17 cellular contexts compared by ENCODE assay signal in the genomic region with DNA sequence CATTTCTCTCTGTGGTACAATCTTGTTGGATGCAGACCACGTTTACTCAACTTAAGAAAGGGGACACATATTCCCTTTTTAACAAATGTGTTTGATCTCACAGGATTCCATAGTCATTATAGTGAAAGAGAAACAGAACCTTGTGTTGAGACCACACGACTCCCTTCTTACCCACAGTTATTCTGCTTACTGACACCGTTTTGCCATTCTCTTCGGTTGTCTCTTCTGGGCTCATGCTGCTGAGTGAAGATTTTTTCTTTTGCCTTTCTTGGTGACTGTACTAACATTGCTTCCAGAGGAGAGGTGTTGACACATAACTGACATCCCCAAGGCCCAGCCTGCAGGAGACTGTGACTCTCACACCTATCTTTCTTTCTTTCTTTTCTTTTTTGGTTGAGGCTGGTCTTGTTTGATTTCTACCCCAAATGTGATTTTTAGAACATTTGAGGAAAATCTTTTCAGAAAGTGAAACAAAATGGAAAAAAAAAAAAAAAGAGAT.
DNase-seq lines count a peak whose midpoint lies in the region; ATAC-seq and TF ChIP-seq lines count a peak whose summit lies in the region.
"Had no signal": no experiment of that assay in that cellular context is flagged by ENCODE, and none has a peak within 500 bp of the region (broad histone marks: within the 10 kb centered on the region; RNA-seq: fewer than 3 reads in every experiment).

No MANE protein-coding gene starts in this region.

- ATAC-seq in HG02642 (IDR thresholded peaks at IDR 0.05; ENCODE audit: poor library complexity, unreplicated experiment) (no peak), HG02884 (IDR thresholded peaks at IDR 0.05; ENCODE audit: unreplicated experiment) (no peak), GM19035 (IDR thresholded peaks at IDR 0.05; ENCODE audit: unreplicated experiment) (no peak)
- ATAC-seq: PC-3 had no signal

- H3K4me3 Mint-ChIP-seq in progenitor cell of endocrine pancreas (ENCODE audit: low read depth): no peak overlapping the region
- H3K4me3 Mint-ChIP-seq: B cell; CD4-positive, CD25-positive, alpha-beta regulatory T cell had no signal

- no peaks in the 10 kb centered on the region for H3K36me3 ChIP-seq in KMS-11 (ENCODE audit: insufficient read depth)
- no peaks in the 10 kb centered on the region for H3K36me3 ChIP-seq in esophagus muscularis mucosa
- H3K36me3 ChIP-seq in rectal smooth muscle tissue (ENCODE audit: control insufficient read depth, insufficient read depth, low read length): no peaks in the 10 kb centered on the region

- peak overlapping the region; percentile 51 for H3K27ac ChIP-seq in KMS-11
- peak overlapping the region; percentile 76 to 80 (median 79) for H3K27ac ChIP-seq in esophagus muscularis mucosa (replicated peaks in 1 of 4)
- peak overlapping the region; percentile 64 for H3K27ac ChIP-seq in rectal smooth muscle tissue (ENCODE audit: low read depth, low read length)
- H3K27ac ChIP-seq: RWPE1 had no signal

- TF ChIP-seq EP300 in esophagus muscularis mucosa (IDR thresholded peaks at IDR 0.05): no peak

- H3K4me1 Mint-ChIP-seq in progenitor cell of endocrine pancreas (ENCODE audit: low read depth): no peaks in the 10 kb centered on the region
- H3K4me1 Mint-ChIP-seq: B cell had no signal

- H3K27me3 ChIP-seq in KMS-11 (ENCODE audit: insufficient read depth, low read depth) (no peaks in the 10 kb centered on the region), esophagus muscularis mucosa (no peaks in the 10 kb centered on the region), rectal smooth muscle tissue (ENCODE audit: control insufficient read depth, insufficient read depth, low read length) (no peaks in the 10 kb centered on the region)

- H4K20me1 ChIP-seq in KMS-11 (ENCODE audit: insufficient read depth): no peaks in the 10 kb centered on the region

- WGBS in esophagus muscularis mucosa: 22% methylated on average over 4 of the region's 4 CpGs

- H3K9me3 Mint-ChIP-seq in progenitor cell of endocrine pancreas (ENCODE audit: low read depth): no peaks in the 10 kb centered on the region

- TF ChIP-seq POLR2A in esophagus muscularis mucosa (IDR thresholded peaks at IDR 0.05; ENCODE audit: low read depth): no peak

- H3K4me2 ChIP-seq in KMS-11: peak overlapping the region; percentile 47

- DNase-seq in esophagus muscularis mucosa (ENCODE audit: extremely low spot score) (no peak), progenitor cell of endocrine pancreas (ENCODE audit: low spot score, unreplicated experiment) (no peak)
- DNase-seq: Calu3; CD4-positive, CD25-positive, alpha-beta regulatory T cell; DMS53; NCI-H1436; NCI-H2029; NCI-H2171; NCI-H446 treated with DMSO at 0.1 percent for 48 hours; PC-3 had no signal

- no peaks in the 10 kb centered on the region for H3K9me3 ChIP-seq in esophagus muscularis mucosa

- H3K4me1 ChIP-seq in KMS-11 (ENCODE audit: low read depth, poor library complexity, severe bottlenecking) (peaks cover 57% of the 10 kb centered on the region), esophagus muscularis mucosa (peaks cover 0 to 86% (median 71%) of the 10 kb centered on the region in 4 donors), rectal smooth muscle tissue (ENCODE audit: control insufficient read depth, insufficient read depth, low read length) (peaks cover 18% of the 10 kb centered on the region)

- H3K9ac ChIP-seq in KMS-11 (peak overlapping the region; percentile 37), rectal smooth muscle tissue (ENCODE audit: low read length) (no peak overlapping the region)

- no peaks in the 10 kb centered on the region for H3K79me2 ChIP-seq in KMS-11 (ENCODE audit: insufficient read depth, low read depth)

- H2AFZ ChIP-seq in KMS-11 (ENCODE audit: low read depth): peak overlapping the region; percentile 70

- no peaks in the 10 kb centered on the region for H3K27me3 Mint-ChIP-seq in progenitor cell of endocrine pancreas

- no peak overlapping the region for H3K27ac Mint-ChIP-seq in progenitor cell of endocrine pancreas
- H3K27ac Mint-ChIP-seq: B cell; CD4-positive, CD25-positive, alpha-beta regulatory T cell had no signal

- H3K4me3 ChIP-seq in KMS-11 (IDR thresholded peaks at IDR 0.05; ENCODE audit: insufficient read depth, low read depth, low read length) (peak overlapping the region; percentile 37), esophagus muscularis mucosa (peak overlapping the region; percentile 17 to 28 (median 18)), rectal smooth muscle tissue (ENCODE audit: low read length) (no peak overlapping the region)

- TF ChIP-seq CTCF in KMS-11 (conservative IDR thresholded peaks at IDR 0.05; ENCODE audit: low read depth, low read length): no peak
- no peak for TF ChIP-seq CTCF in esophagus muscularis mucosa (IDR thresholded peaks at IDR 0.05)
- no peak for TF ChIP-seq CTCF in progenitor cell of endocrine pancreas (IDR thresholded peaks at IDR 0.05; ENCODE audit: unreplicated experiment)

- H3K36me3 Mint-ChIP-seq in progenitor cell of endocrine pancreas (ENCODE audit: insufficient read depth): no peaks in the 10 kb centered on the region
- H3K36me3 Mint-ChIP-seq: CD4-positive, CD25-positive, alpha-beta regulatory T cell had no signal

- intact Hi-C loops in esophagus muscularis mucosa (cut with DNase I): loop anchor here (5.0 kb wide), 1 partner anchor 106 kb away; no protein-coding TSS in a partner anchor
